ENCODE assay signal across 8 cellular contexts in the genomic region with DNA sequence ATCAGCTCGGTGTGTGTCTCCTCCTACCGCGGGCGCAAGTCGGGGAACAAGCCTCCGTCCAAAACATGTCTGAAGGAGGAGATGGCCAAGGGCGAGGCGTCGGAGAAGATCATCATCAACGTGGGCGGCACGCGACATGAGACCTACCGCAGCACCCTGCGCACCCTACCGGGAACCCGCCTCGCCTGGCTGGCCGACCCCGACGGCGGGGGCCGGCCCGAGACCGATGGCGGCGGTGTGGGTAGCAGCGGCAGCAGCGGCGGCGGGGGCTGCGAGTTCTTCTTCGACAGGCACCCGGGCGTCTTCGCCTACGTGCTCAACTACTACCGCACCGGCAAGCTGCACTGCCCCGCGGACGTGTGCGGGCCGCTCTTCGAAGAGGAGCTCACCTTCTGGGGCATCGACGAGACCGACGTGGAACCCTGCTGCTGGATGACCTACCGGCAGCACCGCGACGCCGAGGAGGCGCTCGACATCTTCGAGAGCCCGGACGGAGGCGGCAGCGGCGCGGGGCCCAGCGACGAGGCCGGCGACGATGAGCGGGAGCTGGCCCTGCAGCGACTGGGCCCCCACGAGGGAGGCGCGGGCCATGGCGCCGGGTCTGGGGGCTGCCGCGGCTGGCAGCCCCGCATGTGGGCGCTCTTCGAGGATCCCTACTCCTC. TPM values are rescaled to one million over a fixed set of nuclear protein-coding genes. Genes with fewer than 3 reads are reported as not detected.
A peak's percentile ranks its signal among the peaks of the same experiment; 100 is the strongest.
DNase-seq lines count a peak whose midpoint lies in the region; ATAC-seq, FAIRE-seq and TF ChIP-seq lines count a peak whose summit lies in the region.

No MANE protein-coding gene starts in this region.

- no peak overlapping the region for H3K9ac ChIP-seq in rectal smooth muscle tissue (ENCODE audit: low read length)

- no peaks in the 10 kb centered on the region for H3K27me3 ChIP-seq in rectal smooth muscle tissue (ENCODE audit: control insufficient read depth, insufficient read depth, low read length)

- peaks cover 3% of the 10 kb centered on the region for H3K36me3 Mint-ChIP-seq in T-helper 2 cell treated with Interferon-gamma antibody and Interleukin-4, amounts not matched to agents 5 μg/mL and 100 μg/mL, for 36 hours (ENCODE audit: low read depth)

- TF ChIP-seq CTCF in epithelial cell of proximal tubule (conservative IDR thresholded peaks at IDR 0.05; ENCODE audit: low read depth, low read length), result no peak

- FAIRE-seq in GM19239 (lab: Jason Lieb, UNC), result peak; percentile 57

- H3K4me3 ChIP-seq in epithelial cell of proximal tubule (ENCODE audit: low read depth, low read length), result peak overlapping the region; percentile 64
- peak overlapping the region; percentile 71 for H3K4me3 ChIP-seq in rectal smooth muscle tissue (ENCODE audit: low read length)

- no peak overlapping the region for H3K27ac ChIP-seq in rectal smooth muscle tissue (ENCODE audit: low read depth, low read length)

- DNase-seq in GM19239 (ENCODE audit: insufficient read length, low spot score) (no peak), epithelial cell of proximal tubule (ENCODE audit: low read depth) (no peak), DMS 273 treated with DMSO at 0.1 percent for 48 hours (lab: John Stamatoyannopoulos, UW) (no peak), GOT3 (lab: John Stamatoyannopoulos, UW) (no peak), NCI-H187 (lab: John Stamatoyannopoulos, UW) (no peak)
- peak; percentile 61 for DNase-seq in T-helper 2 cell treated with Interferon-gamma antibody and Interleukin-4, amounts not matched to agents 5 μg/mL and 100 μg/mL, for 36 hours (ENCODE audit: low spot score)

- H3K4me1 ChIP-seq in rectal smooth muscle tissue (ENCODE audit: control insufficient read depth, insufficient read depth, low read length), result peaks cover 2% of the 10 kb centered on the region

- no peaks in the 10 kb centered on the region for H3K9me3 Mint-ChIP-seq in T-helper 2 cell treated with Interferon-gamma antibody and Interleukin-4, amounts not matched to agents 5 μg/mL and 100 μg/mL, for 36 hours

- ATAC-seq in GM18868 (IDR thresholded peaks at IDR 0.05; ENCODE audit: unreplicated experiment), result no peak

- H3K27me3 Mint-ChIP-seq in T-helper 2 cell treated with Interferon-gamma antibody and Interleukin-4, amounts not matched to agents 5 μg/mL and 100 μg/mL, for 36 hours (ENCODE audit: low read depth), result peaks cover 6% of the 10 kb centered on the region

- H3K27ac Mint-ChIP-seq in T-helper 2 cell treated with Interferon-gamma antibody and Interleukin-4, amounts not matched to agents 5 μg/mL and 100 μg/mL, for 36 hours, result peak overlapping the region; percentile 87

- peak overlapping the region; percentile 88 for H3K4me3 Mint-ChIP-seq in T-helper 2 cell treated with Interferon-gamma antibody and Interleukin-4, amounts not matched to agents 5 μg/mL and 100 μg/mL, for 36 hours

- H3K36me3 ChIP-seq in rectal smooth muscle tissue (ENCODE audit: control insufficient read depth, insufficient read depth, low read length), result no peaks in the 10 kb centered on the region

- H3K4me1 Mint-ChIP-seq in T-helper 2 cell treated with Interferon-gamma antibody and Interleukin-4, amounts not matched to agents 5 μg/mL and 100 μg/mL, for 36 hours (ENCODE audit: low read depth), result peaks cover 43% of the 10 kb centered on the region

RNA-seq across cellular contexts. Expression of gene KCNC4, which starts 1.5 kb away (rescaled TPM):
- total RNA-seq in epithelial cell of proximal tubule, result 2.1 and 4.2 TPM in 2 replicates
